8 cellular contexts compared by ENCODE assay signal in genomic region chr11:129093283-129093682, GRCh38.
"Had no signal": no experiment of that assay in that cellular context is flagged by ENCODE, and none has a peak within 500 bp of the region (broad histone marks: within the 10 kb centered on the region; RNA-seq: fewer than 3 reads in every experiment).

No MANE protein-coding gene starts in this region.

- H3K27ac ChIP-seq: GM23248, HL-60 had no signal

- DNase-seq: GM23248, GOT3, H7, HFFc6, KG1 had no signal

- H3K36me3 ChIP-seq: HAP-1 had no signal

- H2AFZ ChIP-seq: GM23248 had no signal

- H3K4me3 ChIP-seq: GM23248, HAP-1 had no signal

- H3K9me3 ChIP-seq: HAP-1 had no signal

- ATAC-seq: HCT116 had no signal

- H3K9ac ChIP-seq: GM23248 had no signal

- H3K4me1 ChIP-seq: HAP-1 had no signal
